14 cellular contexts compared by ENCODE assay signal in genomic region chr12:87820524-87821194, GRCh38.
DNase-seq lines count a peak whose midpoint lies in the region; ATAC-seq, FAIRE-seq and TF ChIP-seq lines count a peak whose summit lies in the region.
"Had no signal": no experiment of that assay in that cellular context is flagged by ENCODE, and none has a peak within 500 bp of the region (broad histone marks: within the 10 kb centered on the region; RNA-seq: fewer than 3 reads in every experiment).

No MANE protein-coding gene starts in this region.

- ATAC-seq in A549 = peak; percentile 95
- ATAC-seq: natural killer cell had no signal

- DNase-seq in A549 (ENCODE audit: low read depth in 1 of 2, low spot score in 1 of 2) = peak in 1 of 2 experiments; percentile 91
- peak; percentile 33 for DNase-seq in LHCN-M2 (ENCODE audit: low read depth)
- DNase-seq in mammary epithelial cell = peak; percentile 71
- DNase-seq in left kidney (ENCODE audit: low read depth, low spot score) = peak; percentile 74
- no peak for DNase-seq in activated T-helper 2 cell treated with anti-CD3 and anti-CD28 coated beads, Interferon-gamma antibody, Interleukin-2, Interleukin-4, amounts not matched to agents 10 μg/mL and 5 μg/mL and 100 μg/mL, durations not matched to agents 14 hours and 24 hours and 36 hours (ENCODE audit: low spot score)
- no peak for DNase-seq in pons (ENCODE audit: low spot score)
- no peak for DNase-seq in immature natural killer cell
- no peak for DNase-seq in COR-L47 (lab: John Stamatoyannopoulos, UW)
- DNase-seq: DMS 273 treated with DMSO at 0.1 percent for 48 hours, MG63, natural killer cell, transverse colon had no signal

- peak overlapping the region; percentile 42 for H2AFZ ChIP-seq in mammary epithelial cell (ENCODE audit: low read depth, low read length)

- peaks cover 41% of the 10 kb centered on the region for H3K4me1 ChIP-seq in A549
- peaks cover 8% of the 10 kb centered on the region for H3K4me1 ChIP-seq in mammary epithelial cell (ENCODE audit: insufficient read depth, low read length)
- H3K4me1 ChIP-seq: transverse colon had no signal

- no peaks in the 10 kb centered on the region for H3K79me2 ChIP-seq in mammary epithelial cell (ENCODE audit: insufficient read depth, low read length)

- H3K9me3 ChIP-seq in A549 (peaks cover 30% of the 10 kb centered on the region), mammary epithelial cell (replicated peaks; ENCODE audit: insufficient read depth, low read length) (no peaks in the 10 kb centered on the region)
- H3K9me3 ChIP-seq: transverse colon had no signal

- FAIRE-seq in A549 (lab: Jason Lieb, UNC) = peak; percentile 95
- FAIRE-seq: TTC549 had no signal

- H4K20me1 ChIP-seq in mammary epithelial cell (ENCODE audit: insufficient read depth, low read length) = no peaks in the 10 kb centered on the region

- H3K9me3 Mint-ChIP-seq in activated T-helper 2 cell treated with anti-CD3 and anti-CD28 coated beads, Interferon-gamma antibody, Interleukin-2, Interleukin-4, amounts not matched to agents 10 μg/mL and 5 μg/mL and 100 μg/mL, durations not matched to agents 14 hours and 24 hours and 36 hours = no peaks in the 10 kb centered on the region
- H3K9me3 Mint-ChIP-seq in immature natural killer cell = peaks cover 0 to 8% (median 4%) of the 10 kb centered on the region in 6 donors

- H3K36me3 ChIP-seq in mammary epithelial cell (ENCODE audit: insufficient read depth, low read length) = no peaks in the 10 kb centered on the region
- H3K36me3 ChIP-seq: MG63, transverse colon had no signal

- dilution Hi-C loops in mammary epithelial cell (cut with HindIII; ENCODE audit: low sequenced_read_pairs) = no loop called here

- no peak overlapping the region for H3K9ac ChIP-seq in mammary epithelial cell (ENCODE audit: insufficient read depth, low read length)

- H3K27me3 ChIP-seq in mammary epithelial cell (ENCODE audit: insufficient read depth, low read length) = no peaks in the 10 kb centered on the region
- H3K27me3 ChIP-seq: MG63, transverse colon had no signal

- POLR2A ChIA-PET in A549 (lab: Yijun Ruan, JAX) = interaction anchor here (0.8 kb wide), 1 partner anchor 22 kb away, joined by 4 read pairs; no protein-coding TSS in a partner anchor

- no peaks in the 10 kb centered on the region for H3K4me1 Mint-ChIP-seq in activated T-helper 2 cell treated with anti-CD3 and anti-CD28 coated beads, Interferon-gamma antibody, Interleukin-2, Interleukin-4, amounts not matched to agents 10 μg/mL and 5 μg/mL and 100 μg/mL, durations not matched to agents 14 hours and 24 hours and 36 hours (ENCODE audit: low read depth)
- no peaks in the 10 kb centered on the region for H3K4me1 Mint-ChIP-seq in immature natural killer cell
- H3K4me1 Mint-ChIP-seq: natural killer cell had no signal

- in situ Hi-C loops in mammary epithelial cell (cut with MboI; ENCODE audit: low sequenced_read_pairs in 2 of 2) = no loop called here

- TSS peak; percentile 88 for BruUV-seq in mammary epithelial cell (replicated peaks; lab: Mats Ljungman, UMichigan)

- WGBS in A549 (ENCODE audit: missing lambda C conversion rate) = 9% methylated on average over 6 of the region's 6 CpGs
- WGBS in mammary epithelial cell (ENCODE audit: low coverage, missing lambda C conversion rate) = 49% methylated on average over 6 of the region's 6 CpGs

- H3K4me3 ChIP-seq in A549 = peak overlapping the region; percentile 33
- no peak overlapping the region for H3K4me3 ChIP-seq in mammary epithelial cell (replicated peaks in 1 of 3; ENCODE audit: insufficient read depth in 1 of 3, low read depth in 2 of 3, low read length in 3 of 3)
- H3K4me3 ChIP-seq: MG63, smooth muscle cell, transverse colon had no signal

- no peak for TF ChIP-seq CTCF in A549 (IDR thresholded peaks at IDR 0.05)
- TF ChIP-seq CTCF in mammary epithelial cell (conservative IDR thresholded peaks at IDR 0.05 in 1 of 2, IDR thresholded peaks at IDR 0.05 in 1 of 2; ENCODE audit: extremely low read depth in 1 of 2, insufficient read depth in 1 of 2, low read depth in 1 of 2, low read length in 2 of 2) = no peak

- H3K4me3 Mint-ChIP-seq in activated T-helper 2 cell treated with anti-CD3 and anti-CD28 coated beads, Interferon-gamma antibody, Interleukin-2, Interleukin-4, amounts not matched to agents 10 μg/mL and 5 μg/mL and 100 μg/mL, durations not matched to agents 14 hours and 24 hours and 36 hours (ENCODE audit: low read depth) = no peak overlapping the region
- no peak overlapping the region for H3K4me3 Mint-ChIP-seq in immature natural killer cell
- H3K4me3 Mint-ChIP-seq: natural killer cell had no signal

- no peaks in the 10 kb centered on the region for H3K36me3 Mint-ChIP-seq in activated T-helper 2 cell treated with anti-CD3 and anti-CD28 coated beads, Interferon-gamma antibody, Interleukin-2, Interleukin-4, amounts not matched to agents 10 μg/mL and 5 μg/mL and 100 μg/mL, durations not matched to agents 14 hours and 24 hours and 36 hours (ENCODE audit: low read depth)
- H3K36me3 Mint-ChIP-seq in immature natural killer cell = no peaks in the 10 kb centered on the region
- H3K36me3 Mint-ChIP-seq: natural killer cell had no signal

- CTCF ChIA-PET in A549 (lab: Yijun Ruan, JAX) = interaction anchor here (1.3 to 1.4 kb wide), 2 partner anchors 27 to 545 kb away, joined by 3 read pairs; no protein-coding TSS in a partner anchor
- CTCF ChIA-PET in mammary epithelial cell (lab: Charles Lee; ENCODE audit: low non-redundant PET) = no interaction called here

- H3K27ac ChIP-seq in A549 = peak overlapping the region; percentile 84 to 94
- peak overlapping the region; percentile 75 for H3K27ac ChIP-seq in mammary epithelial cell (ENCODE audit: insufficient read depth, low read depth, low read length)
- H3K27ac ChIP-seq: transverse colon had no signal

- peak; percentile 88 to 95; a peak in 4 of 5 replicates for TF ChIP-seq EP300 in A549 (IDR thresholded peaks at IDR 0.05)

- H3K4me2 ChIP-seq in A549 (peak overlapping the region; percentile 73), mammary epithelial cell (ENCODE audit: insufficient read depth, low read depth, low read length) (peak overlapping the region; percentile 22)
- H3K4me2 ChIP-seq: smooth muscle cell had no signal

- H3K27ac Mint-ChIP-seq in activated T-helper 2 cell treated with anti-CD3 and anti-CD28 coated beads, Interferon-gamma antibody, Interleukin-2, Interleukin-4, amounts not matched to agents 10 μg/mL and 5 μg/mL and 100 μg/mL, durations not matched to agents 14 hours and 24 hours and 36 hours = no peak overlapping the region
- no peak overlapping the region for H3K27ac Mint-ChIP-seq in immature natural killer cell
- H3K27ac Mint-ChIP-seq: natural killer cell had no signal

- intact Hi-C loops in mammary epithelial cell (cut with micrococcal nuclease) = loop anchor here (10.0 kb wide), 1 partner anchor 396 kb away; no protein-coding TSS in a partner anchor
- intact Hi-C loops in activated T-helper 2 cell treated with anti-CD3 and anti-CD28 coated beads, Interferon-gamma antibody, Interleukin-2, Interleukin-4, amounts not matched to agents 10 μg/mL and 5 μg/mL and 100 μg/mL, durations not matched to agents 14 hours and 24 hours and 36 hours (cut with micrococcal nuclease) = no loop called here

- H3K27me3 Mint-ChIP-seq in activated T-helper 2 cell treated with anti-CD3 and anti-CD28 coated beads, Interferon-gamma antibody, Interleukin-2, Interleukin-4, amounts not matched to agents 10 μg/mL and 5 μg/mL and 100 μg/mL, durations not matched to agents 14 hours and 24 hours and 36 hours (ENCODE audit: low read depth) = no peaks in the 10 kb centered on the region
- peaks cover 0 to 2% (median 0%) of the 10 kb centered on the region in 3 donors for H3K27me3 Mint-ChIP-seq in immature natural killer cell (ENCODE audit: low read depth in 3 of 3)

- peak; percentile 38 to 60 for TF ChIP-seq RAD21 in A549 (conservative IDR thresholded peaks at IDR 0.05 in 1 of 2, IDR thresholded peaks at IDR 0.05 in 1 of 2)

- TF ChIP-seq POLR2A in A549 (IDR thresholded peaks at IDR 0.05; ENCODE audit: low read length) = no peak

TF ChIP-seq in A549, 52 proteins besides CTCF, POLR2A, EP300 and RAD21 (continues in another document):
- TF ChIP-seq HEYL (CRISPR knock-in tag; IDR thresholded peaks at IDR 0.05) (no peak), ATOH8 (CRISPR knock-in tag; IDR thresholded peaks at IDR 0.05; ENCODE audit: low read depth) (no peak), RCOR1 (IDR thresholded peaks at IDR 0.05; ENCODE audit: low read depth, low read length) (no peak), FOXS1 (CRISPR knock-in tag; IDR thresholded peaks at IDR 0.05) (no peak), MAX (IDR thresholded peaks at IDR 0.05) (peak; percentile 69), RARB (CRISPR knock-in tag; IDR thresholded peaks at IDR 0.05) (no peak), HDAC2 (IDR thresholded peaks at IDR 0.05) (no peak), KDM5A (IDR thresholded peaks at IDR 0.05) (no peak), E2F6 (IDR thresholded peaks at IDR 0.05; ENCODE audit: borderline replicate concordance, low read depth) (no peak; the same call in 1 of the 2 replicates), CHD2 (IDR thresholded peaks at IDR 0.05; ENCODE audit: low read length, partially characterized antibody) (no peak), ZC3H11A (IDR thresholded peaks at IDR 0.05) (no peak)

Comparison
In these comparisons a context has a peak if more than half of its experiments do, and no peak if none do; other contexts are left out.
1. DNase-seq: peak in LHCN-M2 (single experiment), mammary epithelial cell (single experiment) and left kidney (single experiment); none in activated T-helper 2 cell treated with anti-CD3 and anti-CD28 coated beads, Interferon-gamma antibody, Interleukin-2, Interleukin-4, amounts not matched to agents 10 μg/mL and 5 μg/mL and 100 μg/mL, durations not matched to agents 14 hours and 24 hours and 36 hours (single experiment), pons (single experiment), immature natural killer cell (0 of 3) and COR-L47 (single experiment).